In the genomic region with DNA sequence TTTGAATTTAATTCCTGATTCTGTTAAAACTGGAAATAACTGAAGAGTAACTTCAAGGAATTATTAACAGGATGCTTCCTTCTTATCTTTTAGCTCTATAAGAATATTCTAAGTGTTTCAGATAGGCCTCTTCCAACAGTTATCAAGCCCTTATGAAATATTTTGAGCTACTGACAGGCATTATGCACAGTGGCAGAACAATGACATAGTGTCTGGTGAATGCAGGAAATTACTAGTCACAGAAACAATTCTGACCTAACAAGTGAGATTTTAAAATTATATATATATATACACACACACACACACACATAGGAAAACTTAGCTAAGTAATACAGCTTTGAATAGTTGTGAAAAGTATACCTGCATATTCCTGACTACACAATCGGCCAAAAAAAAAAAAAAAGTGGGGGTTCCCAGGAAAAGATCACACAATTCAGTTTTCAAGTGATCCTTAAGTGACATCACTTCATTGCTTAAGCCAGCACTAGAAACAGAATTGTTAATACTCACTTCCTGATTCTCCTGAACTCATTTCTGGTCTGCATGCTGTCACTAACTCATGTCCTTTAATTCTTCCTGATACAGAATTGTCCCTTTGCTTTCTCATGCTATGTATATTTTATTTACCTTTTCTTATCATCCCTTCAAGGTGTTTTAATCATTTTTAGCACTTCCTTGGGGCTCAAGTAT, we compare ENCODE assay signal across 18 cellular contexts.
DNase-seq lines count a peak whose midpoint lies in the region; ATAC-seq lines count a peak whose summit lies in the region.
"Had no signal": no experiment of that assay in that cellular context is flagged by ENCODE, and none has a peak within 500 bp of the region (broad histone marks: within the 10 kb centered on the region; RNA-seq: fewer than 3 reads in every experiment).

No MANE protein-coding gene starts in this region.

- no peaks in the 10 kb centered on the region for H3K36me3 ChIP-seq in mesenchymal stem cell (ENCODE audit: control insufficient read depth in 1 of 2, insufficient read depth in 2 of 2, low read depth in 1 of 2, low read length in 2 of 2)
- H3K36me3 ChIP-seq: prostate gland, SJCRH30 had no signal

- no peak overlapping the region for H3K4me3 Mint-ChIP-seq in activated CD4-positive, alpha-beta T cell treated with anti-CD3 and anti-CD28 coated beads, Interleukin-2, amount 10 ng/mL, durations not matched to agents 24 days and 14 days
- H3K4me3 Mint-ChIP-seq: effector memory CD8-positive, alpha-beta T cell; HFFc6; T-helper 2 cell treated with Interferon-gamma antibody and Interleukin-4, amounts not matched to agents 5 μg/mL and 100 μg/mL, for 36 hours had no signal

- no peak overlapping the region for H3K23ac ChIP-seq in mesenchymal stem cell (ENCODE audit: low read length in 2 of 2)

- H3K9me3 Mint-ChIP-seq in activated CD4-positive, alpha-beta T cell treated with anti-CD3 and anti-CD28 coated beads, Interleukin-2, amount 10 ng/mL, durations not matched to agents 24 days and 14 days, result peaks cover 4% of the 10 kb centered on the region
- H3K9me3 Mint-ChIP-seq: HFFc6; T-helper 2 cell treated with Interferon-gamma antibody and Interleukin-4, amounts not matched to agents 5 μg/mL and 100 μg/mL, for 36 hours had no signal

- ATAC-seq in HG02884 (IDR thresholded peaks at IDR 0.05; ENCODE audit: unreplicated experiment), result no peak
- ATAC-seq: activated CD4-positive, CD25-positive, alpha-beta regulatory T cell treated with anti-CD3 and anti-CD28 coated beads, Interleukin-2, amount 50 U/mL, for 24 hours; effector memory CD8-positive, alpha-beta T cell; PC-3 had no signal

- no peak overlapping the region for H3K9ac ChIP-seq in mesenchymal stem cell (ENCODE audit: low read length)

- 40% methylated on average over 1 of the region's 1 CpG for WGBS in mesenchymal stem cell

- H3K27ac Mint-ChIP-seq in activated CD4-positive, alpha-beta T cell treated with anti-CD3 and anti-CD28 coated beads, Interleukin-2, amount 10 ng/mL, durations not matched to agents 24 days and 14 days, result no peak overlapping the region
- H3K27ac Mint-ChIP-seq: effector memory CD8-positive, alpha-beta T cell; HFFc6; T-helper 2 cell treated with Interferon-gamma antibody and Interleukin-4, amounts not matched to agents 5 μg/mL and 100 μg/mL, for 36 hours had no signal

- H2AK5ac ChIP-seq in mesenchymal stem cell (ENCODE audit: low read length, severe bottlenecking), result no peak overlapping the region

- H3K18ac ChIP-seq in mesenchymal stem cell (ENCODE audit: low read depth in 1 of 2, low read length in 2 of 2), result no peak overlapping the region

- H3K27me3 Mint-ChIP-seq in activated CD4-positive, alpha-beta T cell treated with anti-CD3 and anti-CD28 coated beads, Interleukin-2, amount 10 ng/mL, durations not matched to agents 24 days and 14 days, result no peaks in the 10 kb centered on the region
- H3K27me3 Mint-ChIP-seq: effector memory CD8-positive, alpha-beta T cell had no signal

- H3K4me1 ChIP-seq in mesenchymal stem cell (ENCODE audit: control insufficient read depth, insufficient read depth, low read depth, low read length), result no peaks in the 10 kb centered on the region
- H3K4me1 ChIP-seq: prostate gland, SJCRH30 had no signal

- H4K91ac ChIP-seq in mesenchymal stem cell (ENCODE audit: low read length), result no peak overlapping the region

- no peak overlapping the region for H4K8ac ChIP-seq in mesenchymal stem cell (ENCODE audit: low read length)

- no peak overlapping the region for H3K27ac ChIP-seq in mesenchymal stem cell (ENCODE audit: low read length, poor library complexity, severe bottlenecking)
- H3K27ac ChIP-seq: prostate gland, SJCRH30 had no signal

- no peak overlapping the region for H3K4me2 ChIP-seq in mesenchymal stem cell (ENCODE audit: low read length, poor library complexity, severe bottlenecking)

- no peaks in the 10 kb centered on the region for H3K27me3 ChIP-seq in mesenchymal stem cell (ENCODE audit: control insufficient read depth in 1 of 2, insufficient read depth in 1 of 2, low read length in 2 of 2)
- H3K27me3 ChIP-seq: SJCRH30 had no signal

- H3K9me3 ChIP-seq in mesenchymal stem cell (ENCODE audit: control insufficient read depth, low read length), result peaks cover 19% of the 10 kb centered on the region
- H3K9me3 ChIP-seq: prostate gland, SJCRH30 had no signal

- no peak overlapping the region for H3K4ac ChIP-seq in mesenchymal stem cell (ENCODE audit: low read depth in 1 of 2, low read length in 2 of 2)

- no peak overlapping the region for H2AFZ ChIP-seq in mesenchymal stem cell (ENCODE audit: low read depth, low read length)

- intact Hi-C loops in activated CD4-positive, alpha-beta T cell treated with anti-CD3 and anti-CD28 coated beads, Interleukin-2, amount 10 ng/mL, durations not matched to agents 24 days and 14 days (cut with micrococcal nuclease), result no loop called here

- no peaks in the 10 kb centered on the region for H3K36me3 Mint-ChIP-seq in activated CD4-positive, alpha-beta T cell treated with anti-CD3 and anti-CD28 coated beads, Interleukin-2, amount 10 ng/mL, durations not matched to agents 24 days and 14 days (ENCODE audit: low read depth)

- no peaks in the 10 kb centered on the region for H3K79me1 ChIP-seq in mesenchymal stem cell (replicated peaks; ENCODE audit: low read length, poor library complexity, severe bottlenecking)

- H3K4me1 Mint-ChIP-seq in activated CD4-positive, alpha-beta T cell treated with anti-CD3 and anti-CD28 coated beads, Interleukin-2, amount 10 ng/mL, durations not matched to agents 24 days and 14 days, result no peaks in the 10 kb centered on the region

- no peak overlapping the region for H2BK120ac ChIP-seq in mesenchymal stem cell (ENCODE audit: low read depth, low read length)

- no peak overlapping the region for H3K14ac ChIP-seq in mesenchymal stem cell (ENCODE audit: low read length in 2 of 2)

- H2BK12ac ChIP-seq in mesenchymal stem cell (ENCODE audit: low read length in 2 of 2), result no peak overlapping the region

- DNase-seq in HCEC 1CT (peak; percentile 9), NOMO-1 (lab: John Stamatoyannopoulos, UW; ENCODE audit: unreplicated experiment in 2 of 2) (peak; percentile 29 to 77), dermis blood vessel endothelial cell (peak; percentile 11), mesenchymal stem cell (peak; percentile 63), NCI-H146 treated with DMSO at 0.1 percent for 48 hours (lab: John Stamatoyannopoulos, UW; ENCODE audit: unreplicated experiment) (no peak)
- DNase-seq in central memory CD4-positive, alpha-beta T cell, result no peak
- no peak for DNase-seq in activated CD4-positive, alpha-beta T cell treated with anti-CD3 and anti-CD28 coated beads, Interleukin-2, amount 10 ng/mL, durations not matched to agents 24 days and 14 days
- DNase-seq: effector memory CD8-positive, alpha-beta T cell; HFFc6; hippocampal formation; NCI-H2029; NCI-H524 treated with DMSO at 0.1 percent for 48 hours; PC-3; SJCRH30 had no signal

- H2BK15ac ChIP-seq in mesenchymal stem cell (ENCODE audit: low read depth, poor library complexity, severe bottlenecking), result no peak overlapping the region

- H3K4me3 ChIP-seq in mesenchymal stem cell (ENCODE audit: insufficient read depth in 1 of 2, low read depth in 1 of 2, low read length in 2 of 2), result no peak overlapping the region
- H3K4me3 ChIP-seq: prostate gland, SJCRH30 had no signal

- H2BK5ac ChIP-seq in mesenchymal stem cell (ENCODE audit: low read depth, low read length, poor library complexity, severe bottlenecking), result no peak overlapping the region

Comparison
In these comparisons a context has a peak if more than half of its experiments do, and no peak if none do; other contexts are left out.
1. DNase-seq: peak in HCEC 1CT (single experiment), NOMO-1 (2 of 2), dermis blood vessel endothelial cell (single experiment) and mesenchymal stem cell (single experiment); none in central memory CD4-positive, alpha-beta T cell (single experiment), NCI-H146 treated with DMSO at 0.1 percent for 48 hours (single experiment) and activated CD4-positive, alpha-beta T cell treated with anti-CD3 and anti-CD28 coated beads, Interleukin-2, amount 10 ng/mL, durations not matched to agents 24 days and 14 days (single experiment).